Comparison of ENCODE assay signal across 18 cellular contexts in genomic region chr12:131421506-131422184, GRCh38.
A peak's percentile ranks its signal among the peaks of the same experiment; 100 is the strongest.
DNase-seq lines count a peak whose midpoint lies in the region; ATAC-seq, FAIRE-seq and TF ChIP-seq lines count a peak whose summit lies in the region.
"Had no signal": no experiment of that assay in that cellular context is flagged by ENCODE, and none has a peak within 500 bp of the region (broad histone marks: within the 10 kb centered on the region; RNA-seq: fewer than 3 reads in every experiment).

No MANE protein-coding gene starts in this region.

- H3K18ac ChIP-seq in neuronal stem cell (ENCODE audit: low read length), result peak overlapping the region; percentile 39

- H2BK15ac ChIP-seq in neuronal stem cell (ENCODE audit: low read length), result no peak overlapping the region

- ATAC-seq in K562 (no peak), upper lobe of right lung (peak; percentile 13), HG03045 (IDR thresholded peaks at IDR 0.05; ENCODE audit: unreplicated experiment) (no peak), HG03521 (IDR thresholded peaks at IDR 0.05; ENCODE audit: unreplicated experiment) (no peak)

- H3K36me3 ChIP-seq in K562 (ENCODE audit: control insufficient read depth, insufficient read depth, low read length) (no peaks in the 10 kb centered on the region), neuronal stem cell (replicated peaks in 1 of 2; ENCODE audit: control insufficient read depth in 2 of 2, insufficient read depth in 2 of 2, low read length in 2 of 2) (no peaks in the 10 kb centered on the region), upper lobe of right lung (no peaks in the 10 kb centered on the region)
- H3K36me3 ChIP-seq: HAP-1 had no signal

- no peak overlapping the region for H2AK5ac ChIP-seq in neuronal stem cell (ENCODE audit: low read depth, low read length)

- H2AFZ ChIP-seq in K562 (ENCODE audit: low read depth, low read length) (no peak overlapping the region), neuronal stem cell (ENCODE audit: low read length) (no peak overlapping the region)

- in situ Hi-C loops in K562 (cut with MboI), result no loop called here

- TF ChIP-seq CTCF in K562 (IDR thresholded peaks at IDR 0.05 in 2 of 3, conservative IDR thresholded peaks at IDR 0.05 in 1 of 3; ENCODE audit: insufficient read depth in 2 of 3, low read depth in 1 of 3, low read length in 3 of 3), result no peak
- TF ChIP-seq CTCF in upper lobe of right lung (IDR thresholded peaks at IDR 0.05), result no peak

- no TSS peak for BruUV-seq in K562 (replicated peaks; lab: Mats Ljungman, UMichigan)

- DNase-seq in K562 (ENCODE audit: extremely low read depth in 1 of 4, low spot score in 3 of 4) (no peak), neuronal stem cell (ENCODE audit: low spot score) (no peak), upper lobe of right lung (no peak), dedifferentiated amniotic fluid mesenchymal stem cell (ENCODE audit: extremely low spot score) (no peak)
- DNase-seq: C1 segment of cervical spinal cord; Calu3; CD4-positive, alpha-beta memory T cell; COR-L47; DMS53; DMS79 treated with DMSO at 0.1 percent for 48 hours; GF-D8; GOT3 had no signal

- no peak overlapping the region for H3K4me2 ChIP-seq in K562 (ENCODE audit: insufficient read depth, low read length)
- no peak overlapping the region for H3K4me2 ChIP-seq in neuronal stem cell (ENCODE audit: insufficient read depth, low read length, poor library complexity, severe bottlenecking)

- H4K20me1 ChIP-seq in K562 (replicated peaks; ENCODE audit: control insufficient read depth, insufficient read depth, low read length), result no peaks in the 10 kb centered on the region

- no peak for TF ChIP-seq EP300 in K562 (IDR thresholded peaks at IDR 0.05; ENCODE audit: low read length)

- peaks cover 7% of the 10 kb centered on the region; the same call in 1 of the 2 replicates for H3K9me3 ChIP-seq in K562 (replicated peaks; ENCODE audit: control insufficient read depth, insufficient read depth, low read depth, low read length)
- H3K9me3 ChIP-seq in neuronal stem cell (replicated peaks in 1 of 2; ENCODE audit: control insufficient read depth in 2 of 2, insufficient read depth in 1 of 2, low read depth in 1 of 2, low read length in 2 of 2), result peaks cover 4 to 11% of the 10 kb centered on the region in 2 donors
- no peaks in the 10 kb centered on the region for H3K9me3 ChIP-seq in upper lobe of right lung
- H3K9me3 ChIP-seq: HAP-1 had no signal

- intact Hi-C loops in K562 (cut with micrococcal nuclease), result no loop called here
- intact Hi-C loops in upper lobe of right lung (cut with DNase I), result no loop called here

- no peak overlapping the region for H2BK5ac ChIP-seq in neuronal stem cell (ENCODE audit: low read length)

- no peak overlapping the region for H3K4ac ChIP-seq in neuronal stem cell (ENCODE audit: low read length)

- H3K27me3 ChIP-seq in K562 (ENCODE audit: control insufficient read depth in 2 of 2, insufficient read depth in 2 of 2, low read length in 2 of 2), result peaks cover 5 to 34% of the 10 kb centered on the region in 2 experiments; a peak in 3 of 5 replicates
- H3K27me3 ChIP-seq in neuronal stem cell (ENCODE audit: control insufficient read depth in 3 of 3, insufficient read depth in 3 of 3, low read depth in 1 of 3, low read length in 3 of 3), result no peaks in the 10 kb centered on the region
- H3K27me3 ChIP-seq in upper lobe of right lung, result no peaks in the 10 kb centered on the region

- peak overlapping the region; percentile 26 for H3K23ac ChIP-seq in neuronal stem cell (ENCODE audit: low read depth, low read length, poor library complexity)

- no peak for TF ChIP-seq POLR2A in K562 (conservative IDR thresholded peaks at IDR 0.05)

- peak overlapping the region; percentile 57 for H3K14ac ChIP-seq in neuronal stem cell (ENCODE audit: low read length)

- FAIRE-seq in K562 (lab: Jason Lieb, UNC), result no peak
- FAIRE-seq: GM12891, GM18507, H54 had no signal

- H3K79me2 ChIP-seq in K562 (ENCODE audit: control insufficient read depth, insufficient read depth, low read length), result no peaks in the 10 kb centered on the region

- H4K91ac ChIP-seq in neuronal stem cell (ENCODE audit: low read depth, low read length, poor library complexity), result no peak overlapping the region

- H2BK120ac ChIP-seq in neuronal stem cell (ENCODE audit: low read depth, low read length), result no peak overlapping the region

- H3K9me1 ChIP-seq in K562 (ENCODE audit: control insufficient read depth, insufficient read depth, low read length), result no peaks in the 10 kb centered on the region

- no peaks in the 10 kb centered on the region; a peak in 2 of 5 replicates for H3K4me1 ChIP-seq in K562 (replicated peaks in 1 of 2; ENCODE audit: control insufficient read depth in 2 of 2, insufficient read depth in 2 of 2, low read length in 2 of 2)
- peaks cover 0 to 8% of the 10 kb centered on the region in 2 donors for H3K4me1 ChIP-seq in neuronal stem cell (ENCODE audit: control insufficient read depth in 2 of 2, insufficient read depth in 1 of 2, low read depth in 1 of 2, low read length in 2 of 2)
- H3K4me1 ChIP-seq in upper lobe of right lung, result no peaks in the 10 kb centered on the region
- H3K4me1 ChIP-seq: HAP-1 had no signal

- no peak overlapping the region for H3K4me3 ChIP-seq in K562
- H3K4me3 ChIP-seq in neuronal stem cell (ENCODE audit: low read length in 2 of 2), result no peak overlapping the region
- H3K4me3 ChIP-seq in upper lobe of right lung, result no peak overlapping the region
- H3K4me3 ChIP-seq: HAP-1 had no signal

- no peak overlapping the region for H3K27ac ChIP-seq in K562 (ENCODE audit: extremely low read depth, low read depth, low read length)
- no peak overlapping the region for H3K27ac ChIP-seq in neuronal stem cell (replicated peaks; ENCODE audit: low read length)
- H3K27ac ChIP-seq in upper lobe of right lung, result no peak overlapping the region

- H3K79me1 ChIP-seq in neuronal stem cell (ENCODE audit: low read depth, low read length), result no peaks in the 10 kb centered on the region

- no peak overlapping the region for H3K9ac ChIP-seq in K562 (ENCODE audit: insufficient read depth in 1 of 2, low read depth in 2 of 2, low read length in 2 of 2)
- peak overlapping the region; percentile 72 for H3K9ac ChIP-seq in neuronal stem cell (ENCODE audit: low read depth, low read length, poor library complexity)

- CTCF ChIA-PET in K562 (lab: Yijun Ruan, JAX; ENCODE audit: low intra/inter-chr PET ratio), result no interaction called here

- H4K8ac ChIP-seq in neuronal stem cell (ENCODE audit: low read depth, low read length), result no peak overlapping the region

- no peak overlapping the region for H2BK12ac ChIP-seq in neuronal stem cell (ENCODE audit: low read length)

- POLR2A ChIA-PET in K562 (lab: Yijun Ruan, JAX), result interaction anchor here (0.5 kb wide), 1 partner anchor 21 kb away, joined by 4 read pairs; no protein-coding TSS in a partner anchor

- WGBS in K562 (ENCODE audit: insufficient coverage, low coverage, missing lambda C conversion rate), result 7% methylated on average over 10 of the region's 10 CpGs
- WGBS in neuronal stem cell (ENCODE audit: extremely low coverage in 2 of 2, insufficient read length in 2 of 2, insufficient replicate concordance in 1 of 2), 2 donors, result no CpG with 5 or more reads among the region's 10 CpGs

- no peak for TF ChIP-seq RAD21 in K562 (CRISPR knock-in tag; conservative IDR thresholded peaks at IDR 0.05 in 1 of 2, IDR thresholded peaks at IDR 0.05 in 1 of 2)

TF ChIP-seq in K562, 482 proteins besides CTCF, POLR2A, EP300 and RAD21:
- TF ChIP-seq ZNF263 (CRISPR knock-in tag; IDR thresholded peaks at IDR 0.05; ENCODE audit: borderline replicate concordance) (peak; percentile 85), ATF1 (CRISPR knock-in tag; IDR thresholded peaks at IDR 0.05) (no peak), ATF1 (tag; IDR thresholded peaks at IDR 0.05) (no peak)
